In genomic region chr11:102192349-102193066, GRCh38 we compare ENCODE assay signal across 25 cellular contexts.
DNase-seq lines count a peak whose midpoint lies in the region; ATAC-seq, FAIRE-seq and TF ChIP-seq lines count a peak whose summit lies in the region.
"Had no signal": no experiment of that assay in that cellular context is flagged by ENCODE, and none has a peak within 500 bp of the region (broad histone marks: within the 10 kb centered on the region; RNA-seq: fewer than 3 reads in every experiment).

No MANE protein-coding gene starts in this region.

- TF ChIP-seq POLR2A in IMR-90 (IDR thresholded peaks at IDR 0.05; ENCODE audit: low read depth, low read length) (no peak), GM12892 (IDR thresholded peaks at IDR 0.05; ENCODE audit: low read depth, low read length) (no peak)

- POLR2A ChIA-PET in Caco-2 (lab: Charles Lee) (interaction anchor here (0.6 to 1.1 kb wide), 2 partner anchors 83 to 326 kb away, joined by 3 to 5 read pairs; no protein-coding TSS in a partner anchor), IMR-90 (lab: Charles Lee; ENCODE audit: unreplicated experiment) (no interaction called here)
- POLR2A ChIA-PET in CD8-positive, alpha-beta memory T cell (lab: Charles Lee): no interaction called here

- no peak for TF ChIP-seq CTCF in Caco-2 (IDR thresholded peaks at IDR 0.05; ENCODE audit: insufficient read depth in 1 of 2, low read depth in 1 of 2, low read length in 1 of 2, severe bottlenecking in 1 of 2, unreplicated experiment in 1 of 2)
- TF ChIP-seq CTCF in IMR-90 (conservative IDR thresholded peaks at IDR 0.05; ENCODE audit: low read depth, low read length): no peak
- no peak for TF ChIP-seq CTCF in keratinocyte (optimal IDR thresholded peaks at IDR 0.05 in 1 of 3, IDR thresholded peaks at IDR 0.05 in 1 of 3, conservative IDR thresholded peaks at IDR 0.05 in 1 of 3; ENCODE audit: extremely low read depth in 1 of 3, insufficient read depth in 2 of 3, low read length in 3 of 3)
- no peak for TF ChIP-seq CTCF in nephron progenitor cell (IDR thresholded peaks at IDR 0.05)
- TF ChIP-seq CTCF in glutamatergic neuron (IDR thresholded peaks at IDR 0.05; ENCODE audit: partially characterized antibody, unreplicated experiment): no peak

- H3K9me3 ChIP-seq in Caco-2 (no peaks in the 10 kb centered on the region), IMR-90 (ENCODE audit: control insufficient read depth, insufficient read depth, low read length) (no peaks in the 10 kb centered on the region), keratinocyte (ENCODE audit: control insufficient read depth, low read depth, low read length) (no peaks in the 10 kb centered on the region)
- H3K9me3 ChIP-seq in CD8-positive, alpha-beta memory T cell (ENCODE audit: low read length): no peaks in the 10 kb centered on the region
- H3K9me3 ChIP-seq: neutrophil, SJCRH30 had no signal

- no peak overlapping the region for H2AFZ ChIP-seq in IMR-90 (replicated peaks; ENCODE audit: low read length, poor library complexity)
- H2AFZ ChIP-seq in keratinocyte (ENCODE audit: control insufficient read depth, low read length): no peak overlapping the region

- in situ Hi-C loops in IMR-90 (cut with MboI; ENCODE audit: low sequenced_read_pairs): no loop called here

- H3K4ac ChIP-seq in IMR-90 (ENCODE audit: low read depth, low read length): no peak overlapping the region

- H3K4me1 Mint-ChIP-seq in Caco-2 (ENCODE audit: low read depth, unreplicated experiment) (peaks cover 56% of the 10 kb centered on the region), nephron progenitor cell (peaks cover 51% of the 10 kb centered on the region), glutamatergic neuron (ENCODE audit: low read depth, unreplicated experiment) (peaks cover 2% of the 10 kb centered on the region)
- H3K4me1 Mint-ChIP-seq in CD8-positive, alpha-beta memory T cell: no peaks in the 10 kb centered on the region
- H3K4me1 Mint-ChIP-seq: activated naive CD8-positive, alpha-beta T cell treated with anti-CD3 and anti-CD28 coated beads, Interleukin-2, amount 50 U/mL, for 24 hours had no signal

- no peak overlapping the region for H3K14ac ChIP-seq in IMR-90 (replicated peaks; ENCODE audit: low read depth, low read length)

- peak overlapping the region; percentile 4; the same call in 1 of the 2 replicates for H3K23ac ChIP-seq in IMR-90 (ENCODE audit: low read depth, low read length)

- intact Hi-C loops in Caco-2 (cut with micrococcal nuclease; ENCODE audit: unreplicated experiment): loop anchor here (1.0 to 2.0 kb wide), 9 partner anchors 14 to 326 kb away; no protein-coding TSS in a partner anchor
- intact Hi-C loops in IMR-90 (cut with micrococcal nuclease): no loop called here

- H3K9ac ChIP-seq in IMR-90 (ENCODE audit: low read depth, low read length) (no peak overlapping the region), keratinocyte (ENCODE audit: control insufficient read depth, extremely low read depth, insufficient read depth, low read length) (no peak overlapping the region)
- H3K9ac ChIP-seq: BLaER1 treated with 17β-estradiol and CSF1 and Interleukin-3, amounts not matched to agents 10 nM and 100 nM; KMS-11 had no signal

- no peak overlapping the region for H2BK20ac ChIP-seq in IMR-90 (ENCODE audit: low read depth, low read length)

- H3K36me3 ChIP-seq in Caco-2 (ENCODE audit: control insufficient read depth, insufficient read depth, low read length): peaks cover 5% of the 10 kb centered on the region; the same call in 1 of the 2 replicates
- peaks cover 2% of the 10 kb centered on the region for H3K36me3 ChIP-seq in IMR-90 (ENCODE audit: control insufficient read depth, insufficient read depth, low read length)
- peaks cover 1 to 10% of the 10 kb centered on the region in 2 experiments for H3K36me3 ChIP-seq in keratinocyte (ENCODE audit: control insufficient read depth in 2 of 2, extremely low read depth in 1 of 2, insufficient read depth in 2 of 2, low read length in 2 of 2)
- H3K36me3 ChIP-seq in CD8-positive, alpha-beta memory T cell (ENCODE audit: insufficient read depth, low read length): no peaks in the 10 kb centered on the region
- H3K36me3 ChIP-seq: neutrophil, SJCRH30 had no signal

- H2BK120ac ChIP-seq in IMR-90 (ENCODE audit: low read depth, low read length): no peak overlapping the region

- H4K91ac ChIP-seq in IMR-90 (ENCODE audit: insufficient read depth, low read depth, low read length): no peak overlapping the region

- H3K79me2 ChIP-seq in keratinocyte (ENCODE audit: control insufficient read depth, insufficient read depth, low read length): peaks cover 34% of the 10 kb centered on the region

- no peak overlapping the region for H2AK9ac ChIP-seq in IMR-90 (replicated peaks; ENCODE audit: low read depth, low read length, poor library complexity)

- H3K9me1 ChIP-seq in IMR-90 (ENCODE audit: insufficient read depth, low read length): peaks cover 10% of the 10 kb centered on the region
- no peaks in the 10 kb centered on the region for H3K9me1 ChIP-seq in keratinocyte (ENCODE audit: control insufficient read depth, extremely low read depth, insufficient read depth, low read length)

- CTCF ChIA-PET in Caco-2 (lab: Charles Lee) (interaction anchor here (0.9 to 1.7 kb wide), 2 partner anchors 76 to 330 kb away, joined by 3 to 7 read pairs; no protein-coding TSS in a partner anchor), IMR-90 (lab: Yijun Ruan, JAX) (no interaction called here)
- CTCF ChIA-PET in CD8-positive, alpha-beta memory T cell (lab: Charles Lee): no interaction called here

- DNase-seq in Caco-2: peak; percentile 92 to 93
- no peak for DNase-seq in IMR-90
- DNase-seq in keratinocyte (ENCODE audit: low read depth, low spot score): no peak
- no peak for DNase-seq in nephron progenitor cell
- no peak for DNase-seq in GM12892 (ENCODE audit: insufficient read length)
- DNase-seq in CD8-positive, alpha-beta memory T cell: no peak
- no peak for DNase-seq in glutamatergic neuron
- DNase-seq: ACHN; activated CD4-positive, alpha-beta T cell treated with anti-CD3 and anti-CD28 coated beads for 1 hour; activated gamma-delta T cell treated with Interleukin-2 at 50 U/mL for 16 hours; activated naive CD8-positive, alpha-beta T cell treated with anti-CD3 and anti-CD28 coated beads, Interleukin-2, amount 50 U/mL, for 24 hours; activated T-cell treated with anti-CD3 and anti-CD28 coated beads, Interleukin-2, amount 50 U/mL, for 1 hour; left ventricle myocardium superior; NCI-H1694 treated with DMSO at 0.1 percent for 48 hours; NCI-H2171; NCI-H524 treated with DMSO at 0.1 percent for 48 hours; SJCRH30; T-helper 1 cell had no signal

- no peak overlapping the region for H3K18ac ChIP-seq in IMR-90 (ENCODE audit: low read depth, low read length)

- H2BK15ac ChIP-seq in IMR-90 (ENCODE audit: low read depth, low read length): no peak overlapping the region

- dilution Hi-C loops in IMR-90 (cut with HindIII; ENCODE audit: low sequenced_read_pairs, unreplicated experiment) (no loop called here), keratinocyte (cut with MboI; ENCODE audit: extremely low pct_ligation_motif_present, low sequenced_read_pairs) (no loop called here)

- H4K8ac ChIP-seq in IMR-90 (ENCODE audit: low read depth in 2 of 2, low read length in 2 of 2): no peak overlapping the region

- H3K27me3 ChIP-seq in Caco-2 (replicated peaks; ENCODE audit: control insufficient read depth, insufficient read depth, low read length) (no peaks in the 10 kb centered on the region), IMR-90 (ENCODE audit: control insufficient read depth, insufficient read depth, low read length) (no peaks in the 10 kb centered on the region), keratinocyte (ENCODE audit: control insufficient read depth, extremely low read depth, insufficient read depth, low read length) (no peaks in the 10 kb centered on the region)
- H3K27me3 ChIP-seq in CD8-positive, alpha-beta memory T cell (ENCODE audit: insufficient read depth, low read length, poor library complexity, severe bottlenecking): no peaks in the 10 kb centered on the region
- H3K27me3 ChIP-seq: BLaER1 treated with 17β-estradiol and CSF1 and Interleukin-3, amounts not matched to agents 10 nM and 100 nM; SJCRH30 had no signal

- H3K4me2 ChIP-seq in IMR-90 (ENCODE audit: low read depth, low read length): no peak overlapping the region
- no peak overlapping the region for H3K4me2 ChIP-seq in keratinocyte (ENCODE audit: control insufficient read depth, extremely low read depth, insufficient read depth, low read depth, low read length)
- H3K4me2 ChIP-seq: BLaER1 treated with 17β-estradiol and CSF1 and Interleukin-3, amounts not matched to agents 10 nM and 100 nM; KMS-11 had no signal

- no peak overlapping the region for H3K4me3 ChIP-seq in Caco-2 (ENCODE audit: low read depth, low read length)
- no peak overlapping the region for H3K4me3 ChIP-seq in IMR-90 (ENCODE audit: insufficient read depth, low read depth, low read length)
- H3K4me3 ChIP-seq in keratinocyte (ENCODE audit: control insufficient read depth in 2 of 3, extremely low read depth in 1 of 3, insufficient read depth in 2 of 3, low read depth in 1 of 3, low read length in 3 of 3): no peak overlapping the region
- no peak overlapping the region for H3K4me3 ChIP-seq in CD8-positive, alpha-beta memory T cell (ENCODE audit: low read length)
- H3K4me3 ChIP-seq: BLaER1 treated with 17β-estradiol and CSF1 and Interleukin-3, amounts not matched to agents 10 nM and 100 nM; SJCRH30 had no signal

- H2AK5ac ChIP-seq in IMR-90 (ENCODE audit: low read depth, low read length): no peak overlapping the region

- peak overlapping the region; percentile 25 for H3K27ac Mint-ChIP-seq in Caco-2 (ENCODE audit: unreplicated experiment)
- H3K27ac Mint-ChIP-seq in nephron progenitor cell: peak overlapping the region; percentile 17
- H3K27ac Mint-ChIP-seq in CD8-positive, alpha-beta memory T cell: no peak overlapping the region
- H3K27ac Mint-ChIP-seq in glutamatergic neuron (ENCODE audit: unreplicated experiment): no peak overlapping the region
- H3K27ac Mint-ChIP-seq: activated naive CD8-positive, alpha-beta T cell treated with anti-CD3 and anti-CD28 coated beads, Interleukin-2, amount 50 U/mL, for 24 hours had no signal

- H3K9me3 Mint-ChIP-seq in Caco-2 (ENCODE audit: unreplicated experiment) (peaks cover 9% of the 10 kb centered on the region), nephron progenitor cell (peaks cover 17% of the 10 kb centered on the region), glutamatergic neuron (ENCODE audit: unreplicated experiment) (no peaks in the 10 kb centered on the region)
- peaks cover 0 to 3% (median 2%) of the 10 kb centered on the region in 5 donors for H3K9me3 Mint-ChIP-seq in CD8-positive, alpha-beta memory T cell
- H3K9me3 Mint-ChIP-seq: activated naive CD8-positive, alpha-beta T cell treated with anti-CD3 and anti-CD28 coated beads, Interleukin-2, amount 50 U/mL, for 24 hours had no signal

- no peak overlapping the region for H4K5ac ChIP-seq in IMR-90 (ENCODE audit: low read depth, low read length)

- TF ChIP-seq RAD21 in IMR-90 (IDR thresholded peaks at IDR 0.05; ENCODE audit: low read length): no peak

- no peak overlapping the region for H3K56ac ChIP-seq in IMR-90 (ENCODE audit: extremely low read depth, insufficient read depth, low read length)

- peak overlapping the region; percentile 13 for H2BK5ac ChIP-seq in IMR-90 (ENCODE audit: low read depth, low read length, poor library complexity, severe bottlenecking)

- H4K20me1 ChIP-seq in IMR-90 (ENCODE audit: insufficient read depth, low read length): peaks cover 7% of the 10 kb centered on the region; the same call in 1 of the 2 replicates
- H4K20me1 ChIP-seq in keratinocyte (ENCODE audit: control insufficient read depth, extremely low read depth, insufficient read depth, low read length): no peaks in the 10 kb centered on the region
- H4K20me1 ChIP-seq: BLaER1 treated with 17β-estradiol and CSF1 and Interleukin-3, amounts not matched to agents 10 nM and 100 nM had no signal

- BruUV-seq in Caco-2 (replicated peaks; lab: Mats Ljungman, UMichigan) (no TSS peak), IMR-90 (replicated peaks; lab: Mats Ljungman, UMichigan) (no TSS peak)

- peaks cover 64% of the 10 kb centered on the region for H3K36me3 Mint-ChIP-seq in Caco-2 (ENCODE audit: insufficient read depth, unreplicated experiment)
- peaks cover 54% of the 10 kb centered on the region for H3K36me3 Mint-ChIP-seq in nephron progenitor cell (ENCODE audit: low read depth)
- H3K36me3 Mint-ChIP-seq in CD8-positive, alpha-beta memory T cell: no peaks in the 10 kb centered on the region
- H3K36me3 Mint-ChIP-seq in glutamatergic neuron (ENCODE audit: unreplicated experiment): no peaks in the 10 kb centered on the region

- H3K27ac ChIP-seq in IMR-90 (ENCODE audit: insufficient read depth, low read length) (no peak overlapping the region), keratinocyte (ENCODE audit: control insufficient read depth, insufficient read depth, low read length) (no peak overlapping the region)
- no peak overlapping the region for H3K27ac ChIP-seq in CD8-positive, alpha-beta memory T cell (ENCODE audit: low read depth, low read length)
- H3K27ac ChIP-seq: BLaER1 treated with 17β-estradiol and CSF1 and Interleukin-3, amounts not matched to agents 10 nM and 100 nM; epithelial cell of prostate; KMS-11; neutrophil; SJCRH30 had no signal

- ATAC-seq in IMR-90 (ENCODE audit: low read depth): no peak
- no peak for ATAC-seq in HG02870 (IDR thresholded peaks at IDR 0.05; ENCODE audit: unreplicated experiment)
- ATAC-seq: activated naive CD8-positive, alpha-beta T cell treated with anti-CD3 and anti-CD28 coated beads, Interleukin-2, amount 50 U/mL, for 24 hours; left ventricle myocardium superior had no signal

- peak overlapping the region; percentile 20 for H3K4me3 Mint-ChIP-seq in Caco-2 (ENCODE audit: unreplicated experiment)
- H3K4me3 Mint-ChIP-seq in nephron progenitor cell: no peak overlapping the region
- H3K4me3 Mint-ChIP-seq in CD8-positive, alpha-beta memory T cell: no peak overlapping the region
- no peak overlapping the region for H3K4me3 Mint-ChIP-seq in glutamatergic neuron (ENCODE audit: unreplicated experiment)
- H3K4me3 Mint-ChIP-seq: activated naive CD8-positive, alpha-beta T cell treated with anti-CD3 and anti-CD28 coated beads, Interleukin-2, amount 50 U/mL, for 24 hours had no signal

- H3K4me1 ChIP-seq in Caco-2 (peaks cover 71% of the 10 kb centered on the region), IMR-90 (ENCODE audit: control insufficient read depth, insufficient read depth, low read length) (peaks cover 13% of the 10 kb centered on the region), keratinocyte (ENCODE audit: control insufficient read depth, extremely low read depth, insufficient read depth, low read length) (peaks cover 7% of the 10 kb centered on the region)
- H3K4me1 ChIP-seq in CD8-positive, alpha-beta memory T cell (ENCODE audit: insufficient read depth, low read length): no peaks in the 10 kb centered on the region

- peak; percentile 13 for FAIRE-seq in keratinocyte (lab: Jason Lieb, UNC)
- no peak for FAIRE-seq in GM12892 (lab: Jason Lieb, UNC)
- FAIRE-seq: GM19239, RCC 7860 had no signal

- no peaks in the 10 kb centered on the region for H3K27me3 Mint-ChIP-seq in Caco-2 (ENCODE audit: insufficient read depth, unreplicated experiment)
- peaks cover 6% of the 10 kb centered on the region for H3K27me3 Mint-ChIP-seq in nephron progenitor cell (ENCODE audit: low read depth, poor library complexity)
- H3K27me3 Mint-ChIP-seq in CD8-positive, alpha-beta memory T cell: peaks cover 6 to 20% of the 10 kb centered on the region in 2 donors
- no peaks in the 10 kb centered on the region for H3K27me3 Mint-ChIP-seq in glutamatergic neuron (ENCODE audit: unreplicated experiment)

- H3K79me1 ChIP-seq in IMR-90 (ENCODE audit: low read depth in 1 of 2, low read length in 2 of 2): peaks cover 31 to 66% of the 10 kb centered on the region in 2 experiments

Comparison
In these comparisons a context has a peak if more than half of its experiments do, and no peak if none do; other contexts are left out.
1. DNase-seq: peak in Caco-2 (2 of 2); none in IMR-90 (single experiment), keratinocyte (single experiment), nephron progenitor cell (single experiment), GM12892 (single experiment), CD8-positive, alpha-beta memory T cell (0 of 5) and glutamatergic neuron (single experiment).
2. H3K27ac Mint-ChIP-seq: peak in Caco-2 (single experiment) and nephron progenitor cell (single experiment); none in CD8-positive, alpha-beta memory T cell (0 of 8) and glutamatergic neuron (single experiment).